In genomic region chr16:89170346-89171215, GRCh38 we compare ENCODE assay signal across 8 cellular contexts. TPM values are rescaled to one million over a fixed set of nuclear protein-coding genes. Genes with fewer than 3 reads are reported as not detected.
DNase-seq lines count a peak whose midpoint lies in the region; ATAC-seq and TF ChIP-seq lines count a peak whose summit lies in the region.

No MANE protein-coding gene starts in this region.

- H3K27ac ChIP-seq in lung (ENCODE audit: low read depth in 1 of 2, low read length in 1 of 2) (no peak overlapping the region), testis (no peak overlapping the region)

- H3K4me3 ChIP-seq in lung (no peak overlapping the region), testis (peak overlapping the region in 1 of 2 donors; percentile 2)

- no peaks in the 10 kb centered on the region for H3K27me3 ChIP-seq in lung (ENCODE audit: control insufficient read depth, insufficient read depth)
- H3K27me3 ChIP-seq in testis, result no peaks in the 10 kb centered on the region

- H3K9me3 Mint-ChIP-seq in activated T-helper 17 cell treated with anti-CD3 and anti-CD28 coated beads, Interleukin-2, amount 50 U/mL, for 72 hours, result no peaks in the 10 kb centered on the region

- no peaks in the 10 kb centered on the region for H3K36me3 ChIP-seq in lung (ENCODE audit: control insufficient read depth in 2 of 2, insufficient read depth in 2 of 2, low read length in 2 of 2)
- H3K36me3 ChIP-seq in testis (ENCODE audit: low read depth, missing control alignments), result no peaks in the 10 kb centered on the region

- intact Hi-C loops in testis (cut with DNase I; ENCODE audit: low total_unique reads), result no loop called here

- H3K27me3 Mint-ChIP-seq in activated T-helper 17 cell treated with anti-CD3 and anti-CD28 coated beads, Interleukin-2, amount 50 U/mL, for 72 hours, result peaks cover 4% of the 10 kb centered on the region

- H3K4me1 Mint-ChIP-seq in activated T-helper 17 cell treated with anti-CD3 and anti-CD28 coated beads, Interleukin-2, amount 50 U/mL, for 72 hours, result peaks cover 5% of the 10 kb centered on the region

- no peaks in the 10 kb centered on the region for H3K36me3 Mint-ChIP-seq in activated T-helper 17 cell treated with anti-CD3 and anti-CD28 coated beads, Interleukin-2, amount 50 U/mL, for 72 hours (ENCODE audit: low read depth)

- H3K4me1 ChIP-seq in lung (ENCODE audit: control insufficient read depth in 2 of 2, insufficient read depth in 2 of 2, low read length in 2 of 2) (peaks cover 0 to 16% of the 10 kb centered on the region in 2 donors), testis (peaks cover 8% of the 10 kb centered on the region)

- TF ChIP-seq CTCF in lung (IDR thresholded peaks at IDR 0.05; ENCODE audit: control extremely low read depth, extremely low read depth) (no peak), testis (IDR thresholded peaks at IDR 0.05) (no peak)

- H3K9me3 ChIP-seq in lung (ENCODE audit: control insufficient read depth in 2 of 2, insufficient read depth in 1 of 2, low read length in 1 of 2) (no peaks in the 10 kb centered on the region), testis (no peaks in the 10 kb centered on the region)

- DNase-seq in ELF-1 (ENCODE audit: low read depth, low spot score), result peak; percentile 49
- peak; percentile 28 for DNase-seq in NCI-H1092 (lab: John Stamatoyannopoulos, UW)
- DNase-seq in lung (ENCODE audit: low spot score), result peak; percentile 74
- no peak for DNase-seq in testis
- no peak for DNase-seq in stimulated activated CD4-positive, alpha-beta T cell treated with anti-CD3 and anti-CD28 coated beads, Interleukin-4, amount 100 ng/mL, for 4 hours

- peak; percentile 1 for ATAC-seq in activated T-helper 17 cell treated with anti-CD3 and anti-CD28 coated beads, Interleukin-2, amount 50 U/mL, for 72 hours (replicated peaks)
- ATAC-seq in lung (ENCODE audit: insufficient read depth, low FRiP score) (no peak), HG02884 (IDR thresholded peaks at IDR 0.05; ENCODE audit: unreplicated experiment) (no peak), HG02642 (IDR thresholded peaks at IDR 0.05; ENCODE audit: poor library complexity, unreplicated experiment) (no peak)

- H3K4me3 Mint-ChIP-seq in activated T-helper 17 cell treated with anti-CD3 and anti-CD28 coated beads, Interleukin-2, amount 50 U/mL, for 72 hours, result peak overlapping the region; percentile 69

- no peak for TF ChIP-seq POLR2A in testis (IDR thresholded peaks at IDR 0.05)

- H3K27ac Mint-ChIP-seq in activated T-helper 17 cell treated with anti-CD3 and anti-CD28 coated beads, Interleukin-2, amount 50 U/mL, for 72 hours, result peak overlapping the region; percentile 20

- 11 to 14% methylated on average over 28 to 34 of the region's 34 CpGs for WGBS in lung, 2 donors
- WGBS in testis, 2 donors, result 3 to 9% methylated on average over 21 to 30 of the region's 34 CpGs

RNA-seq across cellular contexts. Expression of gene CDH15, which starts 1.0 kb away (rescaled TPM):
- under 1 TPM; 0.15 to 0.37 TPM for total RNA-seq in activated T-helper 17 cell treated with anti-CD3 and anti-CD28 coated beads, Interleukin-2, amount 50 U/mL, for 72 hours
- 1 to 10 TPM in 1 of 2 donors, under 1 TPM in 1; 0.09 to 1.9 TPM for total RNA-seq in lung
- polyA plus RNA-seq in lung, result 1 to 10 TPM in 1 of 2 donors, under 1 TPM in 1; 0.77 to 2.1 TPM
- total RNA-seq in testis, result 1 to 10 TPM; 2.1 to 3.0 TPM
- polyA plus RNA-seq in testis (ENCODE audit: insufficient read depth, low read depth, low replicate concordance), result 1.4 TPM

RNA-seq across cellular contexts. Expression of gene SLC22A31, which starts 29.8 kb away (rescaled TPM):
- under 1 TPM; 0.34 to 0.65 TPM for total RNA-seq in activated T-helper 17 cell treated with anti-CD3 and anti-CD28 coated beads, Interleukin-2, amount 50 U/mL, for 72 hours
- 100 to 1,000 TPM in 1 of 2 donors, 10 to 100 TPM in 1; 25.2 to 227 TPM for total RNA-seq in lung
- 100 to 1,000 TPM in 1 of 2 donors, 10 to 100 TPM in 1; 78.8 to 285 TPM for polyA plus RNA-seq in lung
- total RNA-seq in testis, result 1 to 10 TPM; 3.9 to 8.2 TPM
- 6.2 TPM for polyA plus RNA-seq in testis (ENCODE audit: insufficient read depth, low read depth, low replicate concordance)

RNA-seq across cellular contexts. Expression of gene ZNF778, which starts 46.9 kb away (rescaled TPM):
- total RNA-seq in activated T-helper 17 cell treated with anti-CD3 and anti-CD28 coated beads, Interleukin-2, amount 50 U/mL, for 72 hours, result 1 to 10 TPM; 5.5 to 8.7 TPM
- 10 to 100 TPM in 1 of 2 donors, 1 to 10 TPM in 1; 4.7 to 13.9 TPM for total RNA-seq in lung
- polyA plus RNA-seq in lung, result 1 to 10 TPM; 2.4 to 4.5 TPM
- 10 to 100 TPM; 29.8 to 32.9 TPM for total RNA-seq in testis
- polyA plus RNA-seq in testis (ENCODE audit: insufficient read depth, low read depth, low replicate concordance), result 21.0 TPM

Comparison
In these comparisons a context has a peak if more than half of its experiments do, and no peak if none do; other contexts are left out.
1. DNase-seq: peak in ELF-1 (single experiment), NCI-H1092 (single experiment) and lung (single experiment); none in testis (single experiment) and stimulated activated CD4-positive, alpha-beta T cell treated with anti-CD3 and anti-CD28 coated beads, Interleukin-4, amount 100 ng/mL, for 4 hours (0 of 2).